Comparison of ENCODE assay signal across 8 cellular contexts in the genomic region with DNA sequence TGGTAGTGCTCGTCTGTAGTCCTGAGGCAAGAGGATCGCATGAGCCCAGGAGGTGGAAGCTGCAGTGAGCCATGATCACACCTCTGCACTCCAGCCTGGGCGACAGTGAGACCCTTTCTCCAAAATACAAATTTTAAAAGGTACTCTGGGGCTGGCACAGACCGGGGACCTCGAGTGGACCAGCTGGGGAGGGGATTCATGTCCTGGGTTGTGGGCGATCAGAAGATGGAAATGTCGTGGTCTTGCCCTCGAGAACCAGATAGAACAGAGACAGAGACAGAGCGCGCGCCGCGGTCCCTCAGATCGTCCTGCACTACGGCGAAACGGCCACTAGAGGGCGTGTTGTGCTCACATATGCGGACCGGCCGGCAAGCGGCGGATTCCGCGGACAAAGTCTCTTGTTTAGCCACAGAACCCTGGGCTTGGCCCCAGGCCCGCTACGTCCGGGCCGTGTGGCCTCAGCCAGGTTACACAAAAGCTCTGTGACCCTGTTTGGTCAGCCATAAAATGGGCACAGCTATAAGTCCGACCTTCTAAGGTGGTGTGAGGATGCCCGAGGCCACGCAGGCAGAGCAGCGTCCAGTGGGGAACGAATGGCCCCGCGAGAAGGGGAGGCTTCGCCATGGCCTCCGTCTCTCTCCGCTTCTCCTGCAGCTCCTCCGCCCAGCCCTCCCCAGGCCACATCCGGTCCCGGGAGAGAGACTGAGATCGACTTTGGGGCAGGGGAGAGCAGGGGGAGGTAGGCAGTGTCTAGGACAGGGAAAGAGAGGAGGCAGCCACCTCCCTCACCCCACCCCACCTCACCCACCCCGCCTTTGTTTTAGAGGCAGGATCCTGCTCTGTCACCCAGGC. TPM values are rescaled to one million over a fixed set of nuclear protein-coding genes. Genes with fewer than 3 reads are reported as not detected.
DNase-seq lines count a peak whose midpoint lies in the region; ATAC-seq and TF ChIP-seq lines count a peak whose summit lies in the region.

No MANE protein-coding gene starts in this region.

- H3K9me3 ChIP-seq in SU-DHL-6 (ENCODE audit: insufficient read depth, low read length) (no peaks in the 10 kb centered on the region), cardiac muscle cell (ENCODE audit: low read depth) (no peaks in the 10 kb centered on the region), trophoblast cell (ENCODE audit: insufficient read depth, low read depth, low read length) (peaks cover 2% of the 10 kb centered on the region), tibial artery (no peaks in the 10 kb centered on the region)

- H4K8ac ChIP-seq in trophoblast cell (ENCODE audit: low read depth, low read length) = peak overlapping the region; percentile 88

- H4K12ac ChIP-seq in trophoblast cell (ENCODE audit: low read depth, low read length) = peak overlapping the region; percentile 81

- peak overlapping the region; percentile 64 for H4K91ac ChIP-seq in trophoblast cell (ENCODE audit: low read depth, low read length)

- peak overlapping the region; percentile 92 for H3K27ac Mint-ChIP-seq in activated naive CD8-positive, alpha-beta T cell treated with anti-CD3 and anti-CD28 coated beads, Interleukin-2, amount 10 ng/mL, durations not matched to agents 7 days and 5 days

- no peak overlapping the region for H3K23ac ChIP-seq in trophoblast cell (ENCODE audit: low read length)

- H2AK5ac ChIP-seq in trophoblast cell (ENCODE audit: low read length) = no peak overlapping the region

- H3K27me3 ChIP-seq in SU-DHL-6 (ENCODE audit: low read length) (no peaks in the 10 kb centered on the region), cardiac muscle cell (no peaks in the 10 kb centered on the region), trophoblast cell (ENCODE audit: insufficient read depth, low read length) (no peaks in the 10 kb centered on the region), tibial artery (peaks cover 0 to 63% of the 10 kb centered on the region in 2 donors)

- peak overlapping the region; percentile 76 for H3K4me3 Mint-ChIP-seq in activated naive CD8-positive, alpha-beta T cell treated with anti-CD3 and anti-CD28 coated beads, Interleukin-2, amount 10 ng/mL, durations not matched to agents 7 days and 5 days

- H3K27me3 Mint-ChIP-seq in activated naive CD8-positive, alpha-beta T cell treated with anti-CD3 and anti-CD28 coated beads, Interleukin-2, amount 10 ng/mL, durations not matched to agents 7 days and 5 days = peaks cover 17% of the 10 kb centered on the region

- peak; percentile 70 for ATAC-seq in activated naive CD8-positive, alpha-beta T cell treated with anti-CD3 and anti-CD28 coated beads, Interleukin-2, amount 10 ng/mL, durations not matched to agents 7 days and 5 days (ENCODE audit: low read depth)
- ATAC-seq in GM19351 (IDR thresholded peaks at IDR 0.05; ENCODE audit: unreplicated experiment) = no peak

- no peaks in the 10 kb centered on the region for H3K9me3 Mint-ChIP-seq in activated naive CD8-positive, alpha-beta T cell treated with anti-CD3 and anti-CD28 coated beads, Interleukin-2, amount 10 ng/mL, durations not matched to agents 7 days and 5 days

- TF ChIP-seq CTCF in GM12875 (IDR thresholded peaks at IDR 0.05; ENCODE audit: borderline replicate concordance, insufficient read depth, low read depth, low read length) = peak; percentile 93
- peak; percentile 70 for TF ChIP-seq CTCF in SU-DHL-6 (IDR thresholded peaks at IDR 0.05; ENCODE audit: insufficient read depth, low read length, poor library complexity, severe bottlenecking)
- peak; percentile 88 for TF ChIP-seq CTCF in cardiac muscle cell (IDR thresholded peaks at IDR 0.05; ENCODE audit: low read depth, low read length)
- TF ChIP-seq CTCF in tibial artery (IDR thresholded peaks at IDR 0.05) = peak; percentile 94 to 97

- H3K4me3 ChIP-seq in GM12875 (ENCODE audit: low read depth, low read length) (no peak overlapping the region), SU-DHL-6 (ENCODE audit: insufficient read depth, low read length, poor library complexity, severe bottlenecking) (no peak overlapping the region), cardiac muscle cell (peak overlapping the region; percentile 21), trophoblast cell (ENCODE audit: low read depth, low read length) (peak overlapping the region; percentile 57), tibial artery (peak overlapping the region; percentile 23 to 45)

- POLR2A ChIA-PET in activated naive CD8-positive, alpha-beta T cell treated with anti-CD3 and anti-CD28 coated beads, Interleukin-2, amount 10 ng/mL, durations not matched to agents 7 days and 5 days (lab: Charles Lee) = interaction anchor here (0.6 to 1.7 kb wide), 9 partner anchors 14 to 141 kb away, joined by 3 to 6 read pairs (median 5); a partner anchor contains a TSS

- peak overlapping the region; percentile 20 for H3K4me2 ChIP-seq in SU-DHL-6 (ENCODE audit: low read depth, low read length, poor library complexity, severe bottlenecking)
- H3K4me2 ChIP-seq in trophoblast cell (ENCODE audit: low read length) = peak overlapping the region; percentile 88

- H2AFZ ChIP-seq in SU-DHL-6 (ENCODE audit: low read depth, low read length, severe bottlenecking) = no peak overlapping the region
- H2AFZ ChIP-seq in trophoblast cell (ENCODE audit: insufficient read depth, low read length, poor library complexity) = peak overlapping the region; percentile 92

- peaks cover 2% of the 10 kb centered on the region for H3K79me1 ChIP-seq in trophoblast cell (ENCODE audit: low read length)

- no peak overlapping the region for H3K4ac ChIP-seq in trophoblast cell (ENCODE audit: low read depth, low read length)

- H2BK12ac ChIP-seq in trophoblast cell (ENCODE audit: low read length) = peak overlapping the region; percentile 68

- intact Hi-C loops in tibial artery (cut with DNase I; ENCODE audit: low total_unique reads) = loop anchor here (5.0 kb wide), 1 partner anchor 40 kb away; no protein-coding TSS in a partner anchor

- no CpG with 5 or more reads among the region's 44 CpGs for WGBS in trophoblast cell (ENCODE audit: extremely low coverage, insufficient coverage, insufficient read length)

- no peaks in the 10 kb centered on the region for H4K20me1 ChIP-seq in SU-DHL-6 (ENCODE audit: low read depth, low read length)

- H3K14ac ChIP-seq in trophoblast cell (ENCODE audit: low read length) = peak overlapping the region; percentile 61

- H2BK120ac ChIP-seq in trophoblast cell (ENCODE audit: insufficient read depth, low read length, poor library complexity) = peak overlapping the region; percentile 34

- H3K9ac ChIP-seq in SU-DHL-6 (ENCODE audit: low read length) = peak overlapping the region; percentile 3; the same call in 1 of the 2 replicates
- peak overlapping the region; percentile 17 for H3K9ac ChIP-seq in trophoblast cell (ENCODE audit: low read length)

- H3K4me1 Mint-ChIP-seq in activated naive CD8-positive, alpha-beta T cell treated with anti-CD3 and anti-CD28 coated beads, Interleukin-2, amount 10 ng/mL, durations not matched to agents 7 days and 5 days = peaks cover 27% of the 10 kb centered on the region

- no peaks in the 10 kb centered on the region for H3F3A ChIP-seq in SU-DHL-6 (ENCODE audit: insufficient read depth)

- no peaks in the 10 kb centered on the region for H3K36me3 Mint-ChIP-seq in activated naive CD8-positive, alpha-beta T cell treated with anti-CD3 and anti-CD28 coated beads, Interleukin-2, amount 10 ng/mL, durations not matched to agents 7 days and 5 days

- H3K9me2 ChIP-seq in SU-DHL-6 (replicated peaks; ENCODE audit: insufficient read depth, low read length) = no peaks in the 10 kb centered on the region

- no peak overlapping the region for H3K27ac ChIP-seq in SU-DHL-6 (ENCODE audit: low read depth, low read length)
- H3K27ac ChIP-seq in cardiac muscle cell = no peak overlapping the region
- H3K27ac ChIP-seq in trophoblast cell (ENCODE audit: low read depth, low read length) = no peak overlapping the region
- H3K27ac ChIP-seq in tibial artery = no peak overlapping the region

- no peaks in the 10 kb centered on the region for H3K79me2 ChIP-seq in SU-DHL-6 (ENCODE audit: insufficient read depth, low read length)
- H3K79me2 ChIP-seq in trophoblast cell (ENCODE audit: control insufficient read depth, insufficient read depth, low read length, poor library complexity) = peaks cover 2% of the 10 kb centered on the region

- no peak overlapping the region for H2BK5ac ChIP-seq in trophoblast cell (ENCODE audit: low read depth, low read length, poor library complexity)

- H3K18ac ChIP-seq in trophoblast cell (ENCODE audit: low read length) = no peak overlapping the region

- H3K4me1 ChIP-seq in cardiac muscle cell (ENCODE audit: low read depth) (no peaks in the 10 kb centered on the region), trophoblast cell (ENCODE audit: control insufficient read depth in 1 of 2, insufficient read depth in 2 of 2, low read length in 2 of 2) (peaks cover 0 to 4% of the 10 kb centered on the region in 2 experiments), tibial artery (peaks cover 0 to 9% (median 6%) of the 10 kb centered on the region in 4 donors)

- peak; percentile 29 for DNase-seq in NCI-H1048 (lab: John Stamatoyannopoulos, UW)
- peak; percentile 88 for DNase-seq in activated naive CD8-positive, alpha-beta T cell treated with anti-CD3 and anti-CD28 coated beads, Interleukin-2, amount 10 ng/mL, durations not matched to agents 7 days and 5 days
- peak; percentile 84 to 90 for DNase-seq in cardiac muscle cell (ENCODE audit: low read depth in 1 of 2, low spot score in 1 of 2)
- DNase-seq in trophoblast cell = peak; percentile 72 to 94
- DNase-seq in tibial artery = peak; percentile 84 to 85

- H3K36me3 ChIP-seq in SU-DHL-6 (ENCODE audit: low read length) (no peaks in the 10 kb centered on the region), cardiac muscle cell (no peaks in the 10 kb centered on the region), trophoblast cell (ENCODE audit: control insufficient read depth in 1 of 2, insufficient read depth in 2 of 2, low read length in 2 of 2) (no peaks in the 10 kb centered on the region), tibial artery (no peaks in the 10 kb centered on the region)

RNA-seq across cellular contexts. Expression of a gene that starts 14.6 kb away (rescaled TPM):
- total RNA-seq in activated naive CD8-positive, alpha-beta T cell treated with anti-CD3 and anti-CD28 coated beads, Interleukin-2, amount 10 ng/mL, durations not matched to agents 7 days and 5 days = 10 to 100 TPM; 15.9 TPM
- 11.7 and 12.0 TPM in 2 replicates for total RNA-seq in cardiac muscle cell
- 12.9 and 15.3 TPM in 2 replicates for polyA plus RNA-seq in cardiac muscle cell
- 21.5 and 21.8 TPM in 2 replicates for polyA plus RNA-seq in trophoblast cell (2013)

Comparison
In these comparisons a context has a peak if more than half of its experiments do, and no peak if none do; other contexts are left out.
1. H3K4me3 ChIP-seq: peak in cardiac muscle cell (single experiment), trophoblast cell (single experiment) and tibial artery (2 of 2); none in GM12875 (single experiment) and SU-DHL-6 (single experiment).
2. DNase-seq: peak in every context shown above with its lines; median percentile 88 in activated naive CD8-positive, alpha-beta T cell treated with anti-CD3 and anti-CD28 coated beads, Interleukin-2, amount 10 ng/mL, durations not matched to agents 7 days and 5 days; 87 in cardiac muscle cell; 84 in tibial artery; 83 in trophoblast cell; 29 in NCI-H1048.
3. Peak in every context shown above with its lines, with median percentiles within 50 percentile points of each other: CTCF ChIP-seq.